Comparison of ENCODE assay signal across 9 cellular contexts in the genomic region with DNA sequence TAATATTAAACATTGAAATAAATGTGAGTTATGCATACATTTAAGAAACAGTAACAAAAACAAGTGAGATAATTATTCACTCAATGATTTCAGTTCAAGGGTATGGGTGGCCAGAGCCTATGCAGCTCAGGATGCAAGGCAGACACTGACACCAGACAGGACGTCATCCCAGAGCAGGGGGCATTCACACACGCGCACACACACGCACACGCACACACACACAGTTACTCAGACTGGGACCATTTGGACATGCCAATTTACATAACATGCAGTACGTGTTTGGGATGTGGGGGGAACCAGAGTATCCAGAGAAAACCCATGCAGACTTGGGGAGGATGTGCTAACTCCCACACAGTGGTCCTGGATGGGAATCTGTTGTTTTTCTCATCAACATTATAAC. TPM values are rescaled to one million over a fixed set of nuclear protein-coding genes. Genes with fewer than 3 reads are reported as not detected.
DNase-seq lines count a peak whose midpoint lies in the region; ATAC-seq lines count a peak whose summit lies in the region.
"Had no signal": no experiment of that assay in that cellular context is flagged by ENCODE, and none has a peak within 500 bp of the region (broad histone marks: within the 10 kb centered on the region; RNA-seq: fewer than 3 reads in every experiment).

No MANE protein-coding gene starts in this region.

- peak overlapping the region in 1 of 2 donors; percentile 52 for H3K27ac Mint-ChIP-seq in effector memory CD8-positive, alpha-beta T cell

- peaks cover 4 to 13% of the 10 kb centered on the region in 2 donors for H3K4me1 Mint-ChIP-seq in effector memory CD8-positive, alpha-beta T cell (ENCODE audit: low read depth in 2 of 2)

- H3K9me3 ChIP-seq in MG63, result no peaks in the 10 kb centered on the region

- no peaks in the 10 kb centered on the region for H3K27me3 ChIP-seq in MG63

- no peaks in the 10 kb centered on the region for H3K36me3 Mint-ChIP-seq in effector memory CD8-positive, alpha-beta T cell (ENCODE audit: insufficient read depth)

- DNase-seq in activated CD4-positive, alpha-beta T cell treated with anti-CD3 and anti-CD28 coated beads, Interleukin-2, amount 50 U/mL, for 1 hour, result peak; percentile 35
- no peak for DNase-seq in effector memory CD8-positive, alpha-beta T cell
- DNase-seq in stimulated activated CD4-positive, alpha-beta T cell treated with anti-CD3 and anti-CD28 coated beads, Interleukin-4, amount 100 ng/mL, for 24 hours, result peak; percentile 15
- no peak for DNase-seq in HK-2 (ENCODE audit: unreplicated experiment)
- no peak for DNase-seq in NCI-H2107 (lab: John Stamatoyannopoulos, UW)
- DNase-seq in 8988T, result no peak
- no peak for DNase-seq in MG63
- DNase-seq: SHP77 had no signal

- H3K4me3 Mint-ChIP-seq in effector memory CD8-positive, alpha-beta T cell, result peak overlapping the region; percentile 1 to 67

- no peak overlapping the region for H3K4me3 ChIP-seq in MG63

- no peaks in the 10 kb centered on the region for H3K36me3 ChIP-seq in MG63

- H3K9me3 Mint-ChIP-seq in effector memory CD8-positive, alpha-beta T cell, result no peaks in the 10 kb centered on the region

- peak; percentile 32 for ATAC-seq in HG02610 (IDR thresholded peaks at IDR 0.05; ENCODE audit: unreplicated experiment)
- peak; percentile 33 for ATAC-seq in effector memory CD8-positive, alpha-beta T cell (replicated peaks)

- H3K27me3 Mint-ChIP-seq in effector memory CD8-positive, alpha-beta T cell, result no peaks in the 10 kb centered on the region

RNA-seq across cellular contexts. Expression of gene CD200, which starts 24.9 kb away (rescaled TPM):
- 0.36 TPM in 1 of 2 replicates, not detected in the other for total RNA-seq in MG63 (2014; rRNA removed; shearing (Covaris generic); ENCODE audit: low replicate concordance)

Comparison
In these comparisons a context has a peak if more than half of its experiments do, and no peak if none do; other contexts are left out.
1. DNase-seq: peak in activated CD4-positive, alpha-beta T cell treated with anti-CD3 and anti-CD28 coated beads, Interleukin-2, amount 50 U/mL, for 1 hour (single experiment) and stimulated activated CD4-positive, alpha-beta T cell treated with anti-CD3 and anti-CD28 coated beads, Interleukin-4, amount 100 ng/mL, for 24 hours (single experiment); none in effector memory CD8-positive, alpha-beta T cell (0 of 3), HK-2 (single experiment), NCI-H2107 (single experiment), 8988T (single experiment) and MG63 (single experiment).